Comparison of ENCODE assay signal across 10 cellular contexts in the genomic region with DNA sequence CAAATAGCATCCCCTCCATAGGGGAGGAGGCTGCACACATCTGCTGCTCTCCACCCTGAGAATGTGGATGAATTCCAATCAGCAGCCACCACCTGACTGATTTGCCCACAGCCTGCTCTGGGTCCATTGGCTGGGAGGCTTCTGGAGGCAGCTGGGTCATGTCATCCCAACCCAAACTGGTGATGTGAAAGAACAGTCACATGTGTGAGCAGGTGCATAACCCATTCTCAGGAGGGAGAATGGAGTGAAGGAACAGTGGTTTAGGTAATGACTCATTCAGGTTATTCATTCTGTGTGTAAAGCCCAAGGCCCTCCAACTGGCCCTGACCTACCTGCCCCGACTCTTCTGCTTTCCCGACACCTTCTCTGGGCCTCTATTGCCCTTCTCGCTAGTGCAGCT.
DNase-seq lines count a peak whose midpoint lies in the region; ATAC-seq and TF ChIP-seq lines count a peak whose summit lies in the region.
"Had no signal": no experiment of that assay in that cellular context is flagged by ENCODE, and none has a peak within 500 bp of the region (broad histone marks: within the 10 kb centered on the region; RNA-seq: fewer than 3 reads in every experiment).

No MANE protein-coding gene starts in this region.

- no peaks in the 10 kb centered on the region for H3K27me3 Mint-ChIP-seq in stimulated activated naive CD8-positive, alpha-beta T cell treated with anti-CD3 and anti-CD28 coated beads, Interleukin-15, amount 100 ng/mL, for 72 hours
- H3K27me3 Mint-ChIP-seq in CD4-positive, alpha-beta T cell, result no peaks in the 10 kb centered on the region

- H3K27me3 ChIP-seq in CD4-positive, alpha-beta T cell (ENCODE audit: control insufficient read depth, insufficient read depth, low read length), result no peaks in the 10 kb centered on the region
- H3K27me3 ChIP-seq: body of pancreas had no signal

- peak; percentile 65 for ATAC-seq in stimulated activated naive CD8-positive, alpha-beta T cell treated with anti-CD3 and anti-CD28 coated beads, Interleukin-15, amount 100 ng/mL, for 72 hours
- no peak for ATAC-seq in stimulated activated naive CD8-positive, alpha-beta T cell treated with anti-CD3 and anti-CD28 coated beads, Interleukin-15, Interleukin-2, amounts not matched to agents 100 U/mL and 50 U/mL, for 24 hours
- peak; percentile 61 for ATAC-seq in GM21723 (IDR thresholded peaks at IDR 0.05; ENCODE audit: unreplicated experiment)
- ATAC-seq in HG03432 (IDR thresholded peaks at IDR 0.05; ENCODE audit: unreplicated experiment), result peak; percentile 66
- ATAC-seq in CD4-positive, alpha-beta T cell (ENCODE audit: poor library complexity), result no peak
- ATAC-seq: body of pancreas had no signal

- DNase-seq in stimulated activated naive CD8-positive, alpha-beta T cell treated with anti-CD3 and anti-CD28 coated beads, Interleukin-15, amount 100 ng/mL, for 72 hours, result no peak
- no peak for DNase-seq in stimulated activated naive CD8-positive, alpha-beta T cell treated with anti-CD3 and anti-CD28 coated beads, Interleukin-15, Interleukin-2, amounts not matched to agents 100 U/mL and 50 U/mL, for 24 hours
- DNase-seq in HK-2 (ENCODE audit: unreplicated experiment), result no peak
- no peak for DNase-seq in CD4-positive, alpha-beta T cell
- DNase-seq in middle frontal gyrus (ENCODE audit: extremely low spot score, low spot score), result no peak
- no peak for DNase-seq in Ammon's horn (ENCODE audit: low spot score)
- DNase-seq: body of pancreas had no signal

- no peak overlapping the region for H3K27ac ChIP-seq in CD4-positive, alpha-beta T cell (ENCODE audit: low read depth, low read length)
- H3K27ac ChIP-seq: body of pancreas had no signal

- intact Hi-C loops in CD4-positive, alpha-beta T cell (cut with DNase I, micrococcal nuclease), result loop anchor here in 1 of 2 experiments (5.0 kb wide), 1 partner anchor 52 kb away; no protein-coding TSS in a partner anchor

- H3K4me1 Mint-ChIP-seq in stimulated activated naive CD8-positive, alpha-beta T cell treated with anti-CD3 and anti-CD28 coated beads, Interleukin-15, amount 100 ng/mL, for 72 hours, result peaks cover 34% of the 10 kb centered on the region
- peaks cover 50% of the 10 kb centered on the region for H3K4me1 Mint-ChIP-seq in CD4-positive, alpha-beta T cell (ENCODE audit: low read depth)

- H3K36me3 Mint-ChIP-seq in CD4-positive, alpha-beta T cell (ENCODE audit: low read depth), result no peaks in the 10 kb centered on the region

- no peaks in the 10 kb centered on the region for H3K9me3 ChIP-seq in CD4-positive, alpha-beta T cell (ENCODE audit: control insufficient read depth, low read length)
- H3K9me3 ChIP-seq: body of pancreas had no signal

- POLR2A ChIA-PET in CD4-positive, alpha-beta T cell (lab: Charles Lee), result interaction anchor here (0.6 kb wide), 1 partner anchor 253 kb away, joined by 3 read pairs; no protein-coding TSS in a partner anchor

- no peak for TF ChIP-seq CTCF in CD4-positive, alpha-beta T cell (IDR thresholded peaks at IDR 0.05)

- CTCF ChIA-PET in CD4-positive, alpha-beta T cell (lab: Charles Lee), result no interaction called here

- H3K9me3 Mint-ChIP-seq in stimulated activated naive CD8-positive, alpha-beta T cell treated with anti-CD3 and anti-CD28 coated beads, Interleukin-15, amount 100 ng/mL, for 72 hours, result peaks cover 0 to 5% of the 10 kb centered on the region in 2 donors
- no peaks in the 10 kb centered on the region for H3K9me3 Mint-ChIP-seq in CD4-positive, alpha-beta T cell

- H3K4me3 Mint-ChIP-seq in stimulated activated naive CD8-positive, alpha-beta T cell treated with anti-CD3 and anti-CD28 coated beads, Interleukin-15, amount 100 ng/mL, for 72 hours, result no peak overlapping the region
- no peak overlapping the region for H3K4me3 Mint-ChIP-seq in CD4-positive, alpha-beta T cell
- H3K4me3 Mint-ChIP-seq: CD14-positive monocyte had no signal

- no peak overlapping the region for H3K27ac Mint-ChIP-seq in stimulated activated naive CD8-positive, alpha-beta T cell treated with anti-CD3 and anti-CD28 coated beads, Interleukin-15, amount 100 ng/mL, for 72 hours
- no peak overlapping the region for H3K27ac Mint-ChIP-seq in CD4-positive, alpha-beta T cell

Comparison
In these comparisons a context has a peak if more than half of its experiments do, and no peak if none do; other contexts are left out.
1. ATAC-seq: peak in stimulated activated naive CD8-positive, alpha-beta T cell treated with anti-CD3 and anti-CD28 coated beads, Interleukin-15, amount 100 ng/mL, for 72 hours (single experiment), GM21723 (single experiment) and HG03432 (single experiment); none in stimulated activated naive CD8-positive, alpha-beta T cell treated with anti-CD3 and anti-CD28 coated beads, Interleukin-15, Interleukin-2, amounts not matched to agents 100 U/mL and 50 U/mL, for 24 hours (single experiment) and CD4-positive, alpha-beta T cell (single experiment).